ENCODE assay signal across 8 cellular contexts in the genomic region with DNA sequence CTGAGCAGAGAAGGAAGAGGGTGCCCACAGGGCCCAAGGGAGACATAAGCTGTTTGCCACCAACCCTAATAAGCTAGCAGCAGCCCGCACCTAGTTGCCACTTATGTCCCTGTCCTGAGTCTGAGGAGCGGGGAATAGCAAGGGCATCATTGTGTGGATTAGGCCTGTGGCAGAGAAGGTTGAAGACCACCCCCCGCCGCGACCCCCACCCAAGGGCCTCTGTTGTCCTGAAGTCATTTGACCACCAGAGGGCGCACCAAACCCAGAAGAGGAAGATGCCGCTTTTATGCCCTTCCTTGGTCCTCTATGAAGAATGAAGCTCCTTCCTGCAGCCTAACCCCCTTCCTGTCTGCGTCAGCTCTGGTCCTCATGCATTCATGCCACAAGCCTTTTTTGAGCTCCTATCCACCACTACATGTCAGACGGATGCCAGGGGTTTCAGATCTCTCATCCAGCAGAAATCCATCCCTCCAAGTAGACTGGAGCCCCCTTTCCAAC. TPM values are rescaled to one million over a fixed set of nuclear protein-coding genes. Genes with fewer than 3 reads are reported as not detected.
A peak's percentile ranks its signal among the peaks of the same experiment; 100 is the strongest.
DNase-seq lines count a peak whose midpoint lies in the region; ATAC-seq, FAIRE-seq and TF ChIP-seq lines count a peak whose summit lies in the region.

No MANE protein-coding gene starts in this region.

- no peak overlapping the region for H3K9ac ChIP-seq in kidney (ENCODE audit: low read length in 2 of 2)

- no peaks in the 10 kb centered on the region for H3K36me3 ChIP-seq in kidney (ENCODE audit: control insufficient read depth in 1 of 2, insufficient read depth in 2 of 2, low read length in 2 of 2)

- H3K4me1 ChIP-seq in kidney (ENCODE audit: control insufficient read depth in 1 of 2, insufficient read depth in 1 of 2, low read depth in 1 of 2, low read length in 2 of 2), result peaks cover 0 to 5% of the 10 kb centered on the region in 2 donors

- TF ChIP-seq CTCF in WI38 (IDR thresholded peaks at IDR 0.05; ENCODE audit: low read depth, low read length) (peak; percentile 93), kidney (IDR thresholded peaks at IDR 0.05; ENCODE audit: borderline replicate concordance, extremely low read depth, insufficient read depth) (peak; percentile 69)

- ATAC-seq in HG02870 (IDR thresholded peaks at IDR 0.05; ENCODE audit: unreplicated experiment), result no peak

- in situ Hi-C loops in T47D (cut with HindIII; ENCODE audit: low pct_unique_long_range_greater_than_20kb, low sequenced_read_pairs), result no loop called here

- H3K27ac ChIP-seq in kidney (ENCODE audit: low read depth in 2 of 2, low read length in 2 of 2), result no peak overlapping the region

- peak; percentile 75 for DNase-seq in activated gamma-delta T cell treated with Interleukin-2 at 50 U/mL for 16 hours
- DNase-seq in activated gamma-delta T cell (lab: John Stamatoyannopoulos, UW), result no peak
- DNase-seq in NCI-H2196 (lab: John Stamatoyannopoulos, UW; ENCODE audit: unreplicated experiment), result peak; percentile 73
- DNase-seq in T47D (ENCODE audit: low read depth in 1 of 2, low spot score in 1 of 2), result peak; percentile 75 to 99
- DNase-seq in kidney, result no peak
- DNase-seq in stimulated activated CD4-positive, alpha-beta T cell treated with anti-CD3 and anti-CD28 coated beads, Interleukin-2, amount 100 ng/mL, for 4 hours (ENCODE audit: low read depth), result peak; percentile 60

- H3K4me3 ChIP-seq in WI38 (ENCODE audit: low read depth, low read length), result no peak overlapping the region
- H3K4me3 ChIP-seq in kidney (ENCODE audit: low read length in 2 of 2), result no peak overlapping the region

- H3K9me3 ChIP-seq in kidney (ENCODE audit: control insufficient read depth in 1 of 2, low read length in 2 of 2), result no peaks in the 10 kb centered on the region

- intact Hi-C loops in kidney (cut with DNase I), result no loop called here

- no peak for FAIRE-seq in kidney (lab: Jason Lieb, UNC)

RNA-seq across cellular contexts. Expression of gene RHBG, which starts 16.6 kb away (rescaled TPM):
- total RNA-seq in kidney, result 4.2 TPM
- polyA plus RNA-seq in kidney (ENCODE audit: insufficient read depth, low read depth, low replicate concordance), result 61.9 TPM

RNA-seq across cellular contexts. Expression of gene TSACC, which starts 47.3 kb away (rescaled TPM):
- total RNA-seq in kidney, result not detected
- polyA plus RNA-seq in kidney (ENCODE audit: insufficient read depth, low read depth, low replicate concordance), result 1.1 TPM

RNA-seq across cellular contexts. Expression of gene CCT3, which starts 47.5 kb away (rescaled TPM):
- total RNA-seq in kidney, result 149 TPM
- 181 TPM for polyA plus RNA-seq in kidney (ENCODE audit: insufficient read depth, low read depth, low replicate concordance)

Comparison
In these comparisons a context has a peak if more than half of its experiments do, and no peak if none do; other contexts are left out.
1. DNase-seq: peak in activated gamma-delta T cell treated with Interleukin-2 at 50 U/mL for 16 hours (single experiment), NCI-H2196 (single experiment), T47D (2 of 2) and stimulated activated CD4-positive, alpha-beta T cell treated with anti-CD3 and anti-CD28 coated beads, Interleukin-2, amount 100 ng/mL, for 4 hours (single experiment); none in activated gamma-delta T cell (single experiment) and kidney (single experiment).